In the genomic region with DNA sequence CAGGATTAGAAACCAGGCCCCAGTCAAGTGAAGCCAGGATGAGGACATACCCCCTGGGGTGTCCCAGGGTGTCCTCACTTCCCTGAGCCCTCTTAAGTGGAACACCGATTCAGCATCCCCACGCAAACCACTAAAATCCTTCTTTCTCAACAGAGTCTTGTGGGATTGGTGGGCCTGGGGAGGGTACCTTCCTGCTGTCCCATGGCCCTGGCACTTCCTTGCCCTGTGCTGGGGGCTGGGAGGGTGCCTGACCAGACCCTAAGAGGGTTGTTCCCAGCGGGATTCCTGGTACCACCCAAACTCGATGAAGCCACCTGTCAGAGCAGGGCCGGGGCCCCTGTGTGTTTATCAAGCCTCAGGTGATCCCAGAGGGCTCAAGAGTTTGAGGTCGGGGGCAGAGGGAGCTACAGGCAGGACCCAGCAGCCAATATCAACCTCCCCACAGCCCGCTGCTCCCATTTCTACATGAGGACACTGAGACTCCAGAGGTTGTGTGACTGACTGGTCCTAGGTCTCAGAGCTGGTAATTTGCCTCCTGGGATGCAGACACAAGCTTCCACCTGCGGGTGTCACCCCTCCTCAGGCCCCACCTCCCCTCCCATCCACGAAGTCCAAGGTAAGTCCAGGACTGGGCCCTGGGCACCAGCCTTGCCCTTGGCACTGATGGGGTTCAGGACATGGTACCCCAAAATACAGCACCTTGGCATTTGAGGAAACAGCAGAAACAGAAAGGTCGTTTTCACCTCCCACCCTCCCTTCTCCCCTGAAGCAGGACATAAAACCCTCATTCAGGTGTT, we compare ENCODE assay signal across 12 cellular contexts. TPM values are rescaled to one million over a fixed set of nuclear protein-coding genes. Genes with fewer than 3 reads are reported as not detected.
A peak's percentile ranks its signal among the peaks of the same experiment; 100 is the strongest.
DNase-seq lines count a peak whose midpoint lies in the region; ATAC-seq and TF ChIP-seq lines count a peak whose summit lies in the region.
"Had no signal": no experiment of that assay in that cellular context is flagged by ENCODE, and none has a peak within 500 bp of the region (broad histone marks: within the 10 kb centered on the region; RNA-seq: fewer than 3 reads in every experiment).

No MANE protein-coding gene starts in this region.

- H3K79me2 ChIP-seq in mesendoderm (ENCODE audit: control insufficient read depth, insufficient read depth, low read length) = no peaks in the 10 kb centered on the region

- H3K36me3 Mint-ChIP-seq in stimulated activated effector memory CD8-positive, alpha-beta T cell treated with anti-CD3 and anti-CD28 coated beads, Interleukin-12 subunit alpha, Interleukin-12 subunit beta, amount 100 ng/mL, for 72 hours = no peaks in the 10 kb centered on the region
- H3K36me3 Mint-ChIP-seq: naive B cell had no signal

- no peaks in the 10 kb centered on the region for H3K9me3 ChIP-seq in BLaER1 treated with 17β-estradiol and CSF1 and Interleukin-3, amounts not matched to agents 10 nM and 100 nM (replicated peaks in 1 of 11)

- peaks cover 31 to 53% (median 45%) of the 10 kb centered on the region in 10 experiments for H3K4me1 ChIP-seq in BLaER1 treated with 17β-estradiol and CSF1 and Interleukin-3, amounts not matched to agents 10 nM and 100 nM
- no peaks in the 10 kb centered on the region for H3K4me1 ChIP-seq in mesendoderm (ENCODE audit: control insufficient read depth, low read depth, low read length)

- peak; percentile 17 for DNase-seq in ELR (ENCODE audit: low read depth)
- DNase-seq in mesendoderm = peak; percentile 25
- no peak for DNase-seq in stimulated activated effector memory CD8-positive, alpha-beta T cell treated with anti-CD3 and anti-CD28 coated beads, Interleukin-12 subunit alpha, Interleukin-12 subunit beta, amount 100 ng/mL, for 72 hours (ENCODE audit: low spot score in 2 of 2)
- no peak for DNase-seq in 8988T
- DNase-seq in ecto neural progenitor cell (ENCODE audit: low spot score) = no peak
- DNase-seq: activated CD8-positive, alpha-beta memory T cell treated with anti-CD3 and anti-CD28 coated beads for 24 hours; DMS153; MV-4-11; naive B cell had no signal

- no peak overlapping the region for H2BK15ac ChIP-seq in mesendoderm (replicated peaks; ENCODE audit: low read depth)

- no peak overlapping the region for H3K4ac ChIP-seq in mesendoderm (ENCODE audit: low read depth, low read length)

- H3K56ac ChIP-seq in mesendoderm (ENCODE audit: low read length) = no peak overlapping the region

- peak overlapping the region in 1 of 11 experiments; percentile 29; a peak in 1 of 22 replicates for H3K27ac ChIP-seq in BLaER1 treated with 17β-estradiol and CSF1 and Interleukin-3, amounts not matched to agents 10 nM and 100 nM
- H3K27ac ChIP-seq in VCaP (no peak overlapping the region), mesendoderm (ENCODE audit: low read depth, low read length) (no peak overlapping the region)

- no peak overlapping the region for H3K4me3 ChIP-seq in BLaER1 treated with 17β-estradiol and CSF1 and Interleukin-3, amounts not matched to agents 10 nM and 100 nM
- no peak overlapping the region for H3K4me3 ChIP-seq in mesendoderm (ENCODE audit: low read length)
- H3K4me3 ChIP-seq: smooth muscle cell had no signal

- H3K4me1 Mint-ChIP-seq in stimulated activated effector memory CD8-positive, alpha-beta T cell treated with anti-CD3 and anti-CD28 coated beads, Interleukin-12 subunit alpha, Interleukin-12 subunit beta, amount 100 ng/mL, for 72 hours = no peaks in the 10 kb centered on the region

- H3K9me3 Mint-ChIP-seq in stimulated activated effector memory CD8-positive, alpha-beta T cell treated with anti-CD3 and anti-CD28 coated beads, Interleukin-12 subunit alpha, Interleukin-12 subunit beta, amount 100 ng/mL, for 72 hours = no peaks in the 10 kb centered on the region
- H3K9me3 Mint-ChIP-seq: naive B cell had no signal

- no peak overlapping the region for H3K18ac ChIP-seq in mesendoderm (ENCODE audit: low read length)

- no peaks in the 10 kb centered on the region for H4K20me1 ChIP-seq in BLaER1 treated with 17β-estradiol and CSF1 and Interleukin-3, amounts not matched to agents 10 nM and 100 nM

- H3K4me3 Mint-ChIP-seq in stimulated activated effector memory CD8-positive, alpha-beta T cell treated with anti-CD3 and anti-CD28 coated beads, Interleukin-12 subunit alpha, Interleukin-12 subunit beta, amount 100 ng/mL, for 72 hours = no peak overlapping the region

- H3K27me3 ChIP-seq in BLaER1 treated with 17β-estradiol and CSF1 and Interleukin-3, amounts not matched to agents 10 nM and 100 nM = no peaks in the 10 kb centered on the region
- no peaks in the 10 kb centered on the region for H3K27me3 ChIP-seq in mesendoderm (ENCODE audit: insufficient read depth, low read length, poor library complexity)

- no peak overlapping the region for H2BK120ac ChIP-seq in mesendoderm (ENCODE audit: low read depth, low read length)

- no peak overlapping the region for H2AK5ac ChIP-seq in mesendoderm (ENCODE audit: low read length)

- no peak overlapping the region for H3K23ac ChIP-seq in mesendoderm (ENCODE audit: low read length)

- no peaks in the 10 kb centered on the region for H3K79me1 ChIP-seq in mesendoderm (ENCODE audit: low read length)

- H2BK5ac ChIP-seq in mesendoderm (ENCODE audit: low read length) = no peak overlapping the region

- peak overlapping the region in 4 of 11 experiments; percentile 2 to 24 (median 2); a peak in 1 of 22 replicates for H3K9ac ChIP-seq in BLaER1 treated with 17β-estradiol and CSF1 and Interleukin-3, amounts not matched to agents 10 nM and 100 nM
- no peak overlapping the region for H3K9ac ChIP-seq in mesendoderm (ENCODE audit: low read length)

- no CpG with 5 or more reads among the region's 10 CpGs for WGBS in mesendoderm (ENCODE audit: extremely low coverage, insufficient coverage, low lambda C conversion rate)

- H4K5ac ChIP-seq in mesendoderm (ENCODE audit: low read length) = no peak overlapping the region

- H4K8ac ChIP-seq in mesendoderm (ENCODE audit: low read depth, low read length) = no peak overlapping the region

- H3K36me3 ChIP-seq in BLaER1 treated with 17β-estradiol and CSF1 and Interleukin-3, amounts not matched to agents 10 nM and 100 nM = no peaks in the 10 kb centered on the region
- no peaks in the 10 kb centered on the region for H3K36me3 ChIP-seq in mesendoderm (ENCODE audit: control insufficient read depth, insufficient read depth, low read length)

- ATAC-seq in stimulated activated effector memory CD8-positive, alpha-beta T cell treated with anti-CD3 and anti-CD28 coated beads, Interleukin-12 subunit alpha, Interleukin-12 subunit beta, amount 100 ng/mL, for 72 hours = no peak

- TF ChIP-seq CTCF in VCaP (conservative IDR thresholded peaks at IDR 0.05) = peak; percentile 27

- no peak overlapping the region for H3K27ac Mint-ChIP-seq in stimulated activated effector memory CD8-positive, alpha-beta T cell treated with anti-CD3 and anti-CD28 coated beads, Interleukin-12 subunit alpha, Interleukin-12 subunit beta, amount 100 ng/mL, for 72 hours
- H3K27ac Mint-ChIP-seq: naive B cell had no signal

- peak overlapping the region; percentile 3 to 97 (median 52); a peak in 18 of 22 replicates for H3K4me2 ChIP-seq in BLaER1 treated with 17β-estradiol and CSF1 and Interleukin-3, amounts not matched to agents 10 nM and 100 nM
- no peak overlapping the region for H3K4me2 ChIP-seq in mesendoderm (ENCODE audit: low read length)
- H3K4me2 ChIP-seq: smooth muscle cell had no signal

RNA-seq across cellular contexts. Expression of a gene that starts 31.4 kb away (rescaled TPM):
- polyA plus RNA-seq in mesendoderm (2013, experiment 1 of 2) = 98.1 TPM
- 97.6 TPM for polyA plus RNA-seq in mesendoderm (2013, experiment 2 of 2)

Comparison
In these comparisons a context has a peak if more than half of its experiments do, and no peak if none do; other contexts are left out.
1. DNase-seq: peak in ELR (single experiment) and mesendoderm (single experiment); none in stimulated activated effector memory CD8-positive, alpha-beta T cell treated with anti-CD3 and anti-CD28 coated beads, Interleukin-12 subunit alpha, Interleukin-12 subunit beta, amount 100 ng/mL, for 72 hours (0 of 2), 8988T (single experiment) and ecto neural progenitor cell (single experiment).